ENCODE assay signal across 28 cellular contexts in genomic region chr10:87826653-87827052, GRCh38.
"Had no signal": no experiment of that assay in that cellular context is flagged by ENCODE, and none has a peak within 500 bp of the region (broad histone marks: within the 10 kb centered on the region; RNA-seq: fewer than 3 reads in every experiment).

No MANE protein-coding gene starts in this region.

- DNase-seq: activated B cell treated with CpG ODN at 0.5 μM for 24 hours; activated CD4-positive, alpha-beta T cell treated with anti-CD3 and anti-CD28 coated beads for 1 hour; activated CD4-positive, alpha-beta T cell treated with anti-CD3 and anti-CD28 coated beads, Interleukin-2, amount 10 ng/mL, durations not matched to agents 24 days and 14 days; activated CD8-positive, alpha-beta memory T cell treated with anti-CD3 and anti-CD28 coated beads, Interleukin-2, amount 10 ng/mL, durations not matched to agents 7 days and 5 days; activated effector memory CD4-positive, alpha-beta T cell treated with Interleukin-2 at 50 U/mL for 16 hours; activated naive CD4-positive, alpha-beta T cell; activated T-cell treated with anti-CD3 and anti-CD28 coated beads, Interleukin-2, amount 50 U/mL, for 24 hours; adrenal gland; anterior cingulate cortex; colonic mucosa; Karpas-422; NCI-H1092; NCI-H1417; NCI-H1930; NCI-H2171 treated with DMSO at 0.1 percent for 48 hours; NCI-H226; NCI-H526 treated with DMSO at 0.1 percent for 48 hours; NCI-H82; OCI-M1; RPMI8226; T-cell; T1000 had no signal

- H3K36me3 ChIP-seq: adrenal gland, colonic mucosa had no signal

- H3K4me1 ChIP-seq: adrenal gland, colonic mucosa had no signal

- H3K4me3 Mint-ChIP-seq: activated B cell treated with CpG ODN at 0.5 μM for 24 hours; activated CD4-positive, alpha-beta T cell treated with anti-CD3 and anti-CD28 coated beads, Interleukin-2, amount 10 ng/mL, durations not matched to agents 24 days and 14 days; activated CD8-positive, alpha-beta memory T cell treated with anti-CD3 and anti-CD28 coated beads, Interleukin-2, amount 10 ng/mL, durations not matched to agents 7 days and 5 days; activated naive CD4-positive, alpha-beta T cell treated with anti-CD3 and anti-CD28 coated beads, Interleukin-2, amount 50 U/mL, for 24 hours; activated T-cell treated with anti-CD3 and anti-CD28 coated beads, Interleukin-2, amount 50 U/mL, for 24 hours; activated T-helper 1 cell treated with anti-CD3 and anti-CD28 coated beads, Interleukin-12 subunit alpha, Interleukin-12 subunit beta, Interleukin-2, Interleukin-4 antibody, amounts not matched to agents 30 ng/mL and 10 ng/mL and 1 ng/mL, durations not matched to agents 14 hours and 24 hours and 36 hours; T-cell had no signal

- H3K27ac Mint-ChIP-seq: activated B cell treated with CpG ODN at 0.5 μM for 24 hours; activated CD4-positive, alpha-beta T cell treated with anti-CD3 and anti-CD28 coated beads, Interleukin-2, amount 10 ng/mL, durations not matched to agents 24 days and 14 days; activated CD8-positive, alpha-beta memory T cell treated with anti-CD3 and anti-CD28 coated beads, Interleukin-2, amount 10 ng/mL, durations not matched to agents 7 days and 5 days; activated naive CD4-positive, alpha-beta T cell treated with anti-CD3 and anti-CD28 coated beads, Interleukin-2, amount 50 U/mL, for 24 hours; activated T-cell treated with anti-CD3 and anti-CD28 coated beads, Interleukin-2, amount 50 U/mL, for 24 hours; activated T-helper 1 cell treated with anti-CD3 and anti-CD28 coated beads, Interleukin-12 subunit alpha, Interleukin-12 subunit beta, Interleukin-2, Interleukin-4 antibody, amounts not matched to agents 30 ng/mL and 10 ng/mL and 1 ng/mL, durations not matched to agents 14 hours and 24 hours and 36 hours had no signal

- H3K27me3 Mint-ChIP-seq: activated B cell treated with CpG ODN at 0.5 μM for 24 hours; activated CD8-positive, alpha-beta memory T cell treated with anti-CD3 and anti-CD28 coated beads, Interleukin-2, amount 10 ng/mL, durations not matched to agents 7 days and 5 days; activated naive CD4-positive, alpha-beta T cell treated with anti-CD3 and anti-CD28 coated beads, Interleukin-2, amount 50 U/mL, for 24 hours; activated T-cell treated with anti-CD3 and anti-CD28 coated beads, Interleukin-2, amount 50 U/mL, for 24 hours; T-cell had no signal

- FAIRE-seq: TTC549 had no signal

- H3K36me3 Mint-ChIP-seq: activated naive CD4-positive, alpha-beta T cell treated with anti-CD3 and anti-CD28 coated beads, Interleukin-2, amount 50 U/mL, for 24 hours; T-cell had no signal

- ATAC-seq: activated CD8-positive, alpha-beta memory T cell treated with anti-CD3 and anti-CD28 coated beads, Interleukin-2, amount 10 ng/mL, durations not matched to agents 7 days and 5 days; Panc1; Right ventricle myocardium inferior had no signal

- H3K4me3 ChIP-seq: adrenal gland, colonic mucosa, SK-N-MC had no signal

- H3K9me3 ChIP-seq: adrenal gland, colonic mucosa had no signal

- H3K4me1 Mint-ChIP-seq: activated B cell treated with CpG ODN at 0.5 μM for 24 hours had no signal

- H3K9me3 Mint-ChIP-seq: activated B cell treated with CpG ODN at 0.5 μM for 24 hours; activated CD4-positive, alpha-beta T cell treated with anti-CD3 and anti-CD28 coated beads, Interleukin-2, amount 10 ng/mL, durations not matched to agents 24 days and 14 days; activated naive CD4-positive, alpha-beta T cell treated with anti-CD3 and anti-CD28 coated beads, Interleukin-2, amount 50 U/mL, for 24 hours; activated T-helper 1 cell treated with anti-CD3 and anti-CD28 coated beads, Interleukin-12 subunit alpha, Interleukin-12 subunit beta, Interleukin-2, Interleukin-4 antibody, amounts not matched to agents 30 ng/mL and 10 ng/mL and 1 ng/mL, durations not matched to agents 14 hours and 24 hours and 36 hours; T-cell had no signal

- H3K27me3 ChIP-seq: adrenal gland, colonic mucosa had no signal

- H3K27ac ChIP-seq: adrenal gland, colonic mucosa, SK-N-MC had no signal
